1 cellular context compared by ENCODE assay signal in the genomic region with DNA sequence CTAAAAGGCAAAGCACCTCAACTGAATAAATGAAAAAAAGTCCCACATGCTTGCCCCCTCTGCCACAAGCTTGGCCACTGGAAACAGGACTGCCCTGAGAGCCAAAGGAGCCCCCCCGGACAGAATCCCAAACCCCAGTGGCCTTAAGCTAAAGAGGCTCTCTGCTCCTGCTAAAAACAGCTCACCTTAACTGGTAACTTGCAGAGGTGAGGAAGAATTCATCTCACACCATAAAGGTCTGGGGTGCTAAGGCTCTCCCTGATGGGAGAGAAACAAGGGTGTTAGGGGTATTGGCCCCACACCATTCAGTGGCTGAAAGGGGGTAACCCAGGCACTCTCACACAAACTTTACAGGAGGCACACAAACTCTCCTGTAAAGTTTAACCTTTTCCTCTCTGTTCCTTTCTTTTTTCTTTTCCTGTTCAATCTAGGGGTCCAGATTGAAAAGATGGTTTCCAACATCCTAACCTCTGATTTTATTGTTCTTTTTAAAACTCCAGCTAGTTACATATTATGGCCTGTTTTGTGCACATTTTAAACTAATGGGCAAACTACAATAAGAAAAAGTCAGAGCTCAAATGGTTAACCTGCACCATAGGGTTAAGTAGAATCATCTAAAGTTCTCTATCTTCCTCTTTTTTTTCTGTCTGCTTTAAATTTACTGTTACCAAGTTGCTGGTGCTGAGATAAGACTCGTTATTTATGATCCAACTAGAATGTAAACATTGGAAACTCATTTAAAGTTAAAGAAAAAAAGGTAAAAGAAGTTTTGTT.
TF ChIP-seq lines count a peak whose summit lies in the region.

No MANE protein-coding gene starts in this region.

TF ChIP-seq in SK-N-SH treated with all-trans-retinoic acid at 6 μM for 48 hours, 23 proteins besides CTCF, POLR2A, EP300 and RAD21 (continued from another document):
- TF ChIP-seq, protein P1, sequence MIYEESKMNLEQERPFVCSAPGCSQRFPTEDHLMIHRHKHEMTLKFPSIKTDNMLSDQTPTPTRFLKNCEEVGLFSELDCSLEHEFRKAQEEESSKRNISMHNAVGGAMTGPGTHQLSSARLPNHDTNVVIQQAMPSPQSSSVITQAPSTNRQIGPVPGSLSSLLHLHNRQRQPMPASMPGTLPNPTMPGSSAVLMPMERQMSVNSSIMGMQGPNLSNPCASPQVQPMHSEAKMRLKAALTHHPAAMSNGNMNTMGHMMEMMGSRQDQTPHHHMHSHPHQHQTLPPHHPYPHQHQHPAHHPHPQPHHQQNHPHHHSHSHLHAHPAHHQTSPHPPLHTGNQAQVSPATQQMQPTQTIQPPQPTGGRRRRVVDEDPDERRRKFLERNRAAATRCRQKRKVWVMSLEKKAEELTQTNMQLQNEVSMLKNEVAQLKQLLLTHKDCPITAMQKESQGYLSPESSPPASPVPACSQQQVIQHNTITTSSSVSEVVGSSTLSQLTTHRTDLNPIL (CRISPR knock-in tag; IDR thresholded peaks at IDR 0.05; ENCODE audit: low read depth), result no peak
- TF ChIP-seq BACH2 (CRISPR knock-in tag; IDR thresholded peaks at IDR 0.05; ENCODE audit: borderline replicate concordance), result no peak
- no peak for TF ChIP-seq PPARA (CRISPR knock-in tag; IDR thresholded peaks at IDR 0.05; ENCODE audit: borderline replicate concordance)
- TF ChIP-seq ISL1 (CRISPR knock-in tag; IDR thresholded peaks at IDR 0.05), result no peak
- TF ChIP-seq ESRRG (CRISPR knock-in tag; IDR thresholded peaks at IDR 0.05), result no peak
